In the genomic region with DNA sequence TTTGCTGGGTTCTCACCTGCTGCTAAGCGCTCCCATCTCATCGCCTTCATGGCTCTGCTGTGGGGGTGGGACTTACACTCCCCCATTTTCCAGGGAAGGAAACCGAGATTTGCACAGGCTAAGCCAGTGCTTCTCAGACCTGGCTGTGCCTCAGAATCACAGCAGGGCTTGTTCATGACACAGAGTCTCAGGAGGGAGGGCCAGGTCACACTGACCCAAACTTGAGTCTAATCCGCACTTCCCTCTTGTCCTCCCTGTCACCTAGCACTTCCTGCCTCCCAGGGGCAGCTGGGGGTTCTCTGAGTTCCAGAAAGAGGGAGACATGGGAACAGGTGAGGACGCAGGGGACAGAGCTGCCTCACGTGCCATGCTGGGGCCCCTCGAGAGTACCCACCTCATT, we compare ENCODE assay signal across 2 cellular contexts.
TF ChIP-seq lines count a peak whose summit lies in the region.

No MANE protein-coding gene starts in this region.

TF ChIP-seq in GM23338, 12 proteins besides CTCF, POLR2A, EP300 and RAD21 (continued from another document):
- TF ChIP-seq ETS1 (IDR thresholded peaks at IDR 0.05): no peak
- TF ChIP-seq NANOG (IDR thresholded peaks at IDR 0.05; ENCODE audit: borderline replicate concordance): no peak
- TF ChIP-seq JUNB (IDR thresholded peaks at IDR 0.05; ENCODE audit: unreplicated experiment): no peak
- no peak for TF ChIP-seq EZH2phosphoT487 (IDR thresholded peaks at IDR 0.05; ENCODE audit: unreplicated experiment)
TF ChIP-seq in GM23338: peak in this region for 0.

TF ChIP-seq in WTC11, 78 proteins besides CTCF, POLR2A, EP300 and RAD21 (continued from another document):
- TF ChIP-seq IRF2 (CRISPR knock-in tag; IDR thresholded peaks at IDR 0.05; ENCODE audit: borderline replicate concordance, low read depth) (no peak), NR1H2 (CRISPR knock-in tag; IDR thresholded peaks at IDR 0.05) (no peak), CREM (CRISPR knock-in tag; IDR thresholded peaks at IDR 0.05) (no peak), ZNF396 (CRISPR knock-in tag; IDR thresholded peaks at IDR 0.05; ENCODE audit: borderline replicate concordance) (no peak), TCF7 (CRISPR knock-in tag; IDR thresholded peaks at IDR 0.05; ENCODE audit: low read depth) (no peak), NFE2L1 (CRISPR knock-in tag; IDR thresholded peaks at IDR 0.05) (no peak), NR2C2 (CRISPR knock-in tag; IDR thresholded peaks at IDR 0.05) (no peak), JAZF1 (CRISPR knock-in tag; IDR thresholded peaks at IDR 0.05) (no peak), ZNF416 (CRISPR knock-in tag; IDR thresholded peaks at IDR 0.05) (no peak), PRRX2 (CRISPR knock-in tag; IDR thresholded peaks at IDR 0.05) (no peak), ZNF512 (CRISPR knock-in tag; IDR thresholded peaks at IDR 0.05; ENCODE audit: borderline replicate concordance) (no peak), GRHL2 (CRISPR knock-in tag; IDR thresholded peaks at IDR 0.05; ENCODE audit: insufficient replicate concordance, severe bottlenecking) (no peak)
- TF ChIP-seq, protein P1, sequence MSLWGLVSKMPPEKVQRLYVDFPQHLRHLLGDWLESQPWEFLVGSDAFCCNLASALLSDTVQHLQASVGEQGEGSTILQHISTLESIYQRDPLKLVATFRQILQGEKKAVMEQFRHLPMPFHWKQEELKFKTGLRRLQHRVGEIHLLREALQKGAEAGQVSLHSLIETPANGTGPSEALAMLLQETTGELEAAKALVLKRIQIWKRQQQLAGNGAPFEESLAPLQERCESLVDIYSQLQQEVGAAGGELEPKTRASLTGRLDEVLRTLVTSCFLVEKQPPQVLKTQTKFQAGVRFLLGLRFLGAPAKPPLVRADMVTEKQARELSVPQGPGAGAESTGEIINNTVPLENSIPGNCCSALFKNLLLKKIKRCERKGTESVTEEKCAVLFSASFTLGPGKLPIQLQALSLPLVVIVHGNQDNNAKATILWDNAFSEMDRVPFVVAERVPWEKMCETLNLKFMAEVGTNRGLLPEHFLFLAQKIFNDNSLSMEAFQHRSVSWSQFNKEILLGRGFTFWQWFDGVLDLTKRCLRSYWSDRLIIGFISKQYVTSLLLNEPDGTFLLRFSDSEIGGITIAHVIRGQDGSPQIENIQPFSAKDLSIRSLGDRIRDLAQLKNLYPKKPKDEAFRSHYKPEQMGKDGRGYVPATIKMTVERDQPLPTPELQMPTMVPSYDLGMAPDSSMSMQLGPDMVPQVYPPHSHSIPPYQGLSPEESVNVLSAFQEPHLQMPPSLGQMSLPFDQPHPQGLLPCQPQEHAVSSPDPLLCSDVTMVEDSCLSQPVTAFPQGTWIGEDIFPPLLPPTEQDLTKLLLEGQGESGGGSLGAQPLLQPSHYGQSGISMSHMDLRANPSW (CRISPR knock-in tag; conservative IDR thresholded peaks at IDR 0.05; ENCODE audit: low read depth): no peak
- TF ChIP-seq, protein P2, sequence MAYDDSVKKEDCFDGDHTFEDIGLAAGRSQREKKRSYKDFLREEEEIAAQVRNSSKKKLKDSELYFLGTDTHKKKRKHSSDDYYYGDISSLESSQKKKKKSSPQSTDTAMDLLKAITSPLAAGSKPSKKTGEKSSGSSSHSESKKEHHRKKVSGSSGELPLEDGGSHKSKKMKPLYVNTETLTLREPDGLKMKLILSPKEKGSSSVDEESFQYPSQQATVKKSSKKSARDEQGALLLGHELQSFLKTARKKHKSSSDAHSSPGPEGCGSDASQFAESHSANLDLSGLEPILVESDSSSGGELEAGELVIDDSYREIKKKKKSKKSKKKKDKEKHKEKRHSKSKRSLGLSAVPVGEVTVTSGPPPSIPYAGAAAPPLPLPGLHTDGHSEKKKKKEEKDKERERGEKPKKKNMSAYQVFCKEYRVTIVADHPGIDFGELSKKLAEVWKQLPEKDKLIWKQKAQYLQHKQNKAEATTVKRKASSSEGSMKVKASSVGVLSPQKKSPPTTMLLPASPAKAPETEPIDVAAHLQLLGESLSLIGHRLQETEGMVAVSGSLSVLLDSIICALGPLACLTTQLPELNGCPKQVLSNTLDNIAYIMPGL (CRISPR knock-in tag; IDR thresholded peaks at IDR 0.05): no peak
- TF ChIP-seq, protein P3, sequence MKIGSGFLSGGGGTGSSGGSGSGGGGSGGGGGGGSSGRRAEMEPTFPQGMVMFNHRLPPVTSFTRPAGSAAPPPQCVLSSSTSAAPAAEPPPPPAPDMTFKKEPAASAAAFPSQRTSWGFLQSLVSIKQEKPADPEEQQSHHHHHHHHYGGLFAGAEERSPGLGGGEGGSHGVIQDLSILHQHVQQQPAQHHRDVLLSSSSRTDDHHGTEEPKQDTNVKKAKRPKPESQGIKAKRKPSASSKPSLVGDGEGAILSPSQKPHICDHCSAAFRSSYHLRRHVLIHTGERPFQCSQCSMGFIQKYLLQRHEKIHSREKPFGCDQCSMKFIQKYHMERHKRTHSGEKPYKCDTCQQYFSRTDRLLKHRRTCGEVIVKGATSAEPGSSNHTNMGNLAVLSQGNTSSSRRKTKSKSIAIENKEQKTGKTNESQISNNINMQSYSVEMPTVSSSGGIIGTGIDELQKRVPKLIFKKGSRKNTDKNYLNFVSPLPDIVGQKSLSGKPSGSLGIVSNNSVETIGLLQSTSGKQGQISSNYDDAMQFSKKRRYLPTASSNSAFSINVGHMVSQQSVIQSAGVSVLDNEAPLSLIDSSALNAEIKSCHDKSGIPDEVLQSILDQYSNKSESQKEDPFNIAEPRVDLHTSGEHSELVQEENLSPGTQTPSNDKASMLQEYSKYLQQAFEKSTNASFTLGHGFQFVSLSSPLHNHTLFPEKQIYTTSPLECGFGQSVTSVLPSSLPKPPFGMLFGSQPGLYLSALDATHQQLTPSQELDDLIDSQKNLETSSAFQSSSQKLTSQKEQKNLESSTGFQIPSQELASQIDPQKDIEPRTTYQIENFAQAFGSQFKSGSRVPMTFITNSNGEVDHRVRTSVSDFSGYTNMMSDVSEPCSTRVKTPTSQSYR (CRISPR knock-in tag; IDR thresholded peaks at IDR 0.05): no peak
- TF ChIP-seq, protein P4, sequence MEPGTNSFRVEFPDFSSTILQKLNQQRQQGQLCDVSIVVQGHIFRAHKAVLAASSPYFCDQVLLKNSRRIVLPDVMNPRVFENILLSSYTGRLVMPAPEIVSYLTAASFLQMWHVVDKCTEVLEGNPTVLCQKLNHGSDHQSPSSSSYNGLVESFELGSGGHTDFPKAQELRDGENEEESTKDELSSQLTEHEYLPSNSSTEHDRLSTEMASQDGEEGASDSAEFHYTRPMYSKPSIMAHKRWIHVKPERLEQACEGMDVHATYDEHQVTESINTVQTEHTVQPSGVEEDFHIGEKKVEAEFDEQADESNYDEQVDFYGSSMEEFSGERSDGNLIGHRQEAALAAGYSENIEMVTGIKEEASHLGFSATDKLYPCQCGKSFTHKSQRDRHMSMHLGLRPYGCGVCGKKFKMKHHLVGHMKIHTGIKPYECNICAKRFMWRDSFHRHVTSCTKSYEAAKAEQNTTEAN (CRISPR knock-in tag; IDR thresholded peaks at IDR 0.05): no peak
